Comparison of ENCODE assay signal across 8 cellular contexts in the genomic region with DNA sequence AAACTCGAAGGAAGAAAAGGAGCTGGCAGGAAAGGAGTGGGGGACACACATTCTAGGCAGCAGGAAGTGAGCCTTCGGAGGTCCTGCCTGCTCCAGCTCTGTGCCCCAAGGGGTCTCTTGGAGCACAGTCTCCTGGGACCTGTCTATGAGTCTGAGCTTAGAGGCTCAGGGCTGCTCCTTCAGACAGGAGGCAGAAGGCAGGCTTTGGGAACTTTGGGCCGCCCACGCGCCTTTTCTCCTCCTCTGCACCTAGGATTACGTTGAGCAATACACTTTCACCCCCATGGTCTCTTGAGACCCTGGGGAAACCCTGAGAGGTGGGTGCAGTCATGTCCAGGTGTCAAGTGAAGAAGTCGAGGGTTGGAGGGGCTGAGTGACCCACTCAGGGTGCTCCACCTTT. TPM values are rescaled to one million over a fixed set of nuclear protein-coding genes. Genes with fewer than 3 reads are reported as not detected.
DNase-seq lines count a peak whose midpoint lies in the region; ATAC-seq and TF ChIP-seq lines count a peak whose summit lies in the region.
"Had no signal": no experiment of that assay in that cellular context is flagged by ENCODE, and none has a peak within 500 bp of the region (broad histone marks: within the 10 kb centered on the region; RNA-seq: fewer than 3 reads in every experiment).

No MANE protein-coding gene starts in this region.

- H3K36me3 ChIP-seq in lower lobe of right lung (peaks cover 22% of the 10 kb centered on the region), subcutaneous abdominal adipose tissue (ENCODE audit: control insufficient read depth in 5 of 5, insufficient read depth in 5 of 5, low read length in 5 of 5) (peaks cover 0 to 19% (median 8%) of the 10 kb centered on the region in 5 donors), HAP-1 (replicated peaks) (no peaks in the 10 kb centered on the region)

- H3K4me3 ChIP-seq in lower lobe of right lung (peak overlapping the region; percentile 79), subcutaneous abdominal adipose tissue (ENCODE audit: low read depth in 1 of 5, low read length in 5 of 5) (peak overlapping the region in 4 of 5 donors; percentile 17 to 96 (median 82)), HAP-1 (no peak overlapping the region)

- intact Hi-C loops in lower lobe of right lung (cut with DNase I): no loop called here

- H3K4me3 Mint-ChIP-seq in WTC11: peak overlapping the region; percentile 81

- peak; percentile 19 for TF ChIP-seq POLR2A in GM19193 (IDR thresholded peaks at IDR 0.05; ENCODE audit: extremely low read depth, insufficient read depth, insufficient read length)

- H3K4me1 ChIP-seq in lower lobe of right lung (peaks cover 43% of the 10 kb centered on the region), subcutaneous abdominal adipose tissue (ENCODE audit: control insufficient read depth in 5 of 5, insufficient read depth in 5 of 5, low read length in 5 of 5) (peaks cover 9 to 67% (median 50%) of the 10 kb centered on the region in 5 donors), HAP-1 (peaks cover 11% of the 10 kb centered on the region)

- H3K36me3 Mint-ChIP-seq in WTC11: peaks cover 25% of the 10 kb centered on the region

- no peak overlapping the region for H3K9ac ChIP-seq in subcutaneous abdominal adipose tissue (ENCODE audit: low read length in 5 of 5)

- H3K9me3 Mint-ChIP-seq in WTC11: no peaks in the 10 kb centered on the region

- DNase-seq in WTC11 (ENCODE audit: low spot score): no peak
- DNase-seq in lower lobe of right lung: no peak
- no peak for DNase-seq in HAP-1 (ENCODE audit: low spot score in 2 of 2)
- DNase-seq in NCI-H187 (lab: John Stamatoyannopoulos, UW): no peak
- no peak for DNase-seq in mucosa of gallbladder (ENCODE audit: low spot score)
- DNase-seq: retina had no signal

- ATAC-seq in WTC11 (no peak), lower lobe of right lung (no peak)

- H3K27ac ChIP-seq in lower lobe of right lung (peak overlapping the region; percentile 86), subcutaneous abdominal adipose tissue (ENCODE audit: low read depth, low read length) (no peak overlapping the region)

- H3K9me3 ChIP-seq in lower lobe of right lung (no peaks in the 10 kb centered on the region), subcutaneous abdominal adipose tissue (ENCODE audit: control insufficient read depth in 5 of 5, low read length in 5 of 5) (no peaks in the 10 kb centered on the region), HAP-1 (no peaks in the 10 kb centered on the region)

- peak overlapping the region; percentile 35 for H3K27ac Mint-ChIP-seq in WTC11

- CTCF ChIA-PET in WTC11 (lab: Charles Lee): interaction anchor here (0.8 to 4.0 kb wide), 10 partner anchors 10 to 473 kb away, joined by 3 to 43 read pairs (median 6); partner anchors contain the start of genes SLC35E4 and SMTN

- TF ChIP-seq CTCF in WTC11 (IDR thresholded peaks at IDR 0.05) (no peak), lower lobe of right lung (IDR thresholded peaks at IDR 0.05) (no peak)

- in situ Hi-C loops in HAP-1 (cut with MboI; ENCODE audit: low sequenced_read_pairs): no loop called here

- POLR2A ChIA-PET in WTC11 (lab: Charles Lee): interaction anchor here (1.5 kb wide), 1 partner anchor 20 kb away, joined by 3 read pairs; no protein-coding TSS in a partner anchor

- H3K27me3 ChIP-seq in lower lobe of right lung (ENCODE audit: low read depth) (no peaks in the 10 kb centered on the region), subcutaneous abdominal adipose tissue (ENCODE audit: control insufficient read depth in 5 of 5, insufficient read depth in 4 of 5, low read length in 5 of 5) (no peaks in the 10 kb centered on the region), HAP-1 (ENCODE audit: low read depth) (no peaks in the 10 kb centered on the region)

- no peaks in the 10 kb centered on the region for H3K27me3 Mint-ChIP-seq in WTC11 (ENCODE audit: low read depth)

- H3K4me1 Mint-ChIP-seq in WTC11: peaks cover 40% of the 10 kb centered on the region

TF ChIP-seq in WTC11, 78 proteins besides CTCF, POLR2A, EP300 and RAD21 (continues in another document):
- no peak for TF ChIP-seq SMAD3 (CRISPR knock-in tag; IDR thresholded peaks at IDR 0.05; ENCODE audit: borderline replicate concordance)
- no peak for TF ChIP-seq FOXP1 (CRISPR knock-in tag; IDR thresholded peaks at IDR 0.05; ENCODE audit: borderline replicate concordance)
- TF ChIP-seq ZNF671 (CRISPR knock-in tag; IDR thresholded peaks at IDR 0.05): no peak
- TF ChIP-seq ZNF121 (CRISPR knock-in tag; IDR thresholded peaks at IDR 0.05): no peak
- TF ChIP-seq, protein P1, sequence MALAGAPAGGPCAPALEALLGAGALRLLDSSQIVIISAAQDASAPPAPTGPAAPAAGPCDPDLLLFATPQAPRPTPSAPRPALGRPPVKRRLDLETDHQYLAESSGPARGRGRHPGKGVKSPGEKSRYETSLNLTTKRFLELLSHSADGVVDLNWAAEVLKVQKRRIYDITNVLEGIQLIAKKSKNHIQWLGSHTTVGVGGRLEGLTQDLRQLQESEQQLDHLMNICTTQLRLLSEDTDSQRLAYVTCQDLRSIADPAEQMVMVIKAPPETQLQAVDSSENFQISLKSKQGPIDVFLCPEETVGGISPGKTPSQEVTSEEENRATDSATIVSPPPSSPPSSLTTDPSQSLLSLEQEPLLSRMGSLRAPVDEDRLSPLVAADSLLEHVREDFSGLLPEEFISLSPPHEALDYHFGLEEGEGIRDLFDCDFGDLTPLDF (CRISPR knock-in tag; IDR thresholded peaks at IDR 0.05): no peak
- no peak for TF ChIP-seq FOXK1 (CRISPR knock-in tag; IDR thresholded peaks at IDR 0.05)
- TF ChIP-seq AR (CRISPR knock-in tag; IDR thresholded peaks at IDR 0.05): no peak
- TF ChIP-seq TP53 (CRISPR knock-in tag; IDR thresholded peaks at IDR 0.05): no peak
- no peak for TF ChIP-seq ZBTB21 (CRISPR knock-in tag; IDR thresholded peaks at IDR 0.05; ENCODE audit: borderline replicate concordance)
- TF ChIP-seq ATF2 (CRISPR knock-in tag; IDR thresholded peaks at IDR 0.05; ENCODE audit: borderline replicate concordance, low read depth): no peak
- no peak for TF ChIP-seq CREB1 (CRISPR knock-in tag; IDR thresholded peaks at IDR 0.05)
- no peak for TF ChIP-seq CBFB (CRISPR knock-in tag; IDR thresholded peaks at IDR 0.05; ENCODE audit: low read depth)
- TF ChIP-seq KAT7 (CRISPR knock-in tag; IDR thresholded peaks at IDR 0.05; ENCODE audit: borderline replicate concordance): no peak
- TF ChIP-seq ESRRA (CRISPR knock-in tag; IDR thresholded peaks at IDR 0.05; ENCODE audit: borderline replicate concordance): no peak

RNA-seq across cellular contexts. Expression of gene TCN2, which starts 1.0 kb away (rescaled TPM):
- 34.7 to 39.0 TPM (median 36.7 TPM) in 3 replicates for total RNA-seq in WTC11 (2021)
- total RNA-seq in lower lobe of right lung: 44.2 TPM
- 186 TPM for total RNA-seq in mucosa of gallbladder

RNA-seq across cellular contexts. Expression of gene PES1, which starts 16.2 kb away (rescaled TPM):
- total RNA-seq in WTC11 (2021) (108 to 128 TPM (median 109 TPM) in 3 replicates), lower lobe of right lung (47.0 TPM), mucosa of gallbladder (62.6 TPM)

RNA-seq across cellular contexts. Expression of gene SLC35E4, which starts 27.6 kb away (rescaled TPM):
- total RNA-seq in WTC11 (2021) (5.2 to 5.5 TPM (median 5.3 TPM) in 3 replicates), lower lobe of right lung (3.1 TPM), mucosa of gallbladder (4.6 TPM)

RNA-seq across cellular contexts. Expression of gene GAL3ST1, which starts 33.5 kb away (rescaled TPM):
- total RNA-seq in WTC11 (2021): 11.0 to 11.6 TPM (median 11.2 TPM) in 3 replicates
- 1.7 TPM for total RNA-seq in lower lobe of right lung
- total RNA-seq in mucosa of gallbladder: 102 TPM

RNA-seq across cellular contexts. Expression of gene DUSP18, which starts 59.7 kb away (rescaled TPM):
- total RNA-seq in WTC11 (2021) (4.2 to 4.4 TPM (median 4.3 TPM) in 3 replicates), lower lobe of right lung (21.5 TPM), mucosa of gallbladder (24.2 TPM)
